1 cellular context compared by ENCODE assay signal in genomic region chr4:95549246-95550138, GRCh38.
TF ChIP-seq lines count a peak whose summit lies in the region.

No MANE protein-coding gene starts in this region.

TF ChIP-seq in HEK293, 187 proteins besides CTCF, POLR2A, EP300 and RAD21 (continued from another document and continues in another):
- TF ChIP-seq ZBTB11 (tag by site-specific recombination; conservative IDR thresholded peaks at IDR 0.05; ENCODE audit: low read depth) (0 out of 2 replicates have a peak, but pooled peaks have one; percentile 11), EGR2 (tag by site-specific recombination; IDR thresholded peaks at IDR 0.05; ENCODE audit: low read depth) (peak; percentile 51), ZNF114 (tag by site-specific recombination; IDR thresholded peaks at IDR 0.05) (no peak), ZEB2 (tag by site-specific recombination; IDR thresholded peaks at IDR 0.05) (no peak; the same call in 1 of the 2 replicates), KLF17 (tag by site-specific recombination; IDR thresholded peaks at IDR 0.05) (no peak), ZNF398 (tag by site-specific recombination; IDR thresholded peaks at IDR 0.05) (peak; percentile 86), ZNF768 (tag by site-specific recombination; IDR thresholded peaks at IDR 0.05) (no peak), ZBTB1 (tag by site-specific recombination; IDR thresholded peaks at IDR 0.05) (no peak), ZNF513 (tag by site-specific recombination; IDR thresholded peaks at IDR 0.05) (no peak), YY2 (tag by site-specific recombination; IDR thresholded peaks at IDR 0.05) (no peak), KLF9 (tag by site-specific recombination; IDR thresholded peaks at IDR 0.05; ENCODE audit: low read depth) (no peak), ZNF701 (tag by site-specific recombination; IDR thresholded peaks at IDR 0.05) (no peak), ZNF18 (tag by site-specific recombination; IDR thresholded peaks at IDR 0.05) (no peak), ZNF518A (tag by site-specific recombination; conservative IDR thresholded peaks at IDR 0.05; ENCODE audit: low read depth) (no peak), ZXDB (tag by site-specific recombination; IDR thresholded peaks at IDR 0.05) (no peak), BCL6B (tag by site-specific recombination; IDR thresholded peaks at IDR 0.05) (no peak), ZNF280D (tag by site-specific recombination; IDR thresholded peaks at IDR 0.05) (no peak), GLI2 (tag by site-specific recombination; IDR thresholded peaks at IDR 0.05; ENCODE audit: borderline replicate concordance, low read depth) (no peak), ZNF391 (tag by site-specific recombination; IDR thresholded peaks at IDR 0.05; ENCODE audit: borderline replicate concordance, low read depth) (no peak), RBAK (tag by site-specific recombination; IDR thresholded peaks at IDR 0.05) (no peak), ZBTB48 (tag by site-specific recombination; IDR thresholded peaks at IDR 0.05) (no peak), ZBTB7A (tag by site-specific recombination; IDR thresholded peaks at IDR 0.05; ENCODE audit: low read depth) (no peak), YY1 (tag by site-specific recombination; IDR thresholded peaks at IDR 0.05) (no peak), ZNF645 (tag by site-specific recombination; IDR thresholded peaks at IDR 0.05) (no peak), ZFHX2 (tag by site-specific recombination; conservative IDR thresholded peaks at IDR 0.05) (peak; percentile 70; the same call in 1 of the 2 replicates), ZNF146 (tag by site-specific recombination; IDR thresholded peaks at IDR 0.05) (no peak), KLF10 (tag by site-specific recombination; IDR thresholded peaks at IDR 0.05) (no peak), ZNF266 (tag by site-specific recombination; IDR thresholded peaks at IDR 0.05; ENCODE audit: low read depth) (no peak), ZNF214 (tag by site-specific recombination; IDR thresholded peaks at IDR 0.05; ENCODE audit: borderline replicate concordance) (no peak), ZNF311 (tag by site-specific recombination; IDR thresholded peaks at IDR 0.05; ENCODE audit: borderline replicate concordance) (no peak), ZNF133 (tag by site-specific recombination; IDR thresholded peaks at IDR 0.05) (no peak), PRDM6 (tag by site-specific recombination; IDR thresholded peaks at IDR 0.05) (no peak), WT1 (tag by site-specific recombination; IDR thresholded peaks at IDR 0.05) (no peak), ZSCAN30 (tag by site-specific recombination; IDR thresholded peaks at IDR 0.05) (no peak), ZNF155 (tag by site-specific recombination; IDR thresholded peaks at IDR 0.05) (no peak), ZNF184 (tag by site-specific recombination; IDR thresholded peaks at IDR 0.05) (no peak)
